14 cellular contexts compared by ENCODE assay signal in genomic region chr7:2761801-2762497, GRCh38.
DNase-seq lines count a peak whose midpoint lies in the region; ATAC-seq and TF ChIP-seq lines count a peak whose summit lies in the region.
"Had no signal": no experiment of that assay in that cellular context is flagged by ENCODE, and none has a peak within 500 bp of the region (broad histone marks: within the 10 kb centered on the region; RNA-seq: fewer than 3 reads in every experiment).

No MANE protein-coding gene starts in this region.

- H3K36me3 ChIP-seq in left ventricle myocardium inferior (no peaks in the 10 kb centered on the region), trophoblast cell (ENCODE audit: control insufficient read depth in 1 of 2, insufficient read depth in 2 of 2, low read length in 2 of 2) (peaks cover 14 to 18% of the 10 kb centered on the region in 2 experiments), vagina (no peaks in the 10 kb centered on the region), HAP-1 (replicated peaks) (no peaks in the 10 kb centered on the region)

- H2AFZ ChIP-seq in trophoblast cell (ENCODE audit: insufficient read depth, low read length, poor library complexity): no peak overlapping the region

- no peak overlapping the region for H3K9ac ChIP-seq in trophoblast cell (ENCODE audit: low read length)

- peak overlapping the region; percentile 50 for H2BK5ac ChIP-seq in trophoblast cell (ENCODE audit: low read depth, low read length, poor library complexity)

- peak overlapping the region; percentile 87 for H4K91ac ChIP-seq in trophoblast cell (ENCODE audit: low read depth, low read length)

- peak overlapping the region; percentile 20 for H4K8ac ChIP-seq in trophoblast cell (ENCODE audit: low read depth, low read length)

- ATAC-seq in left ventricle myocardium superior (no peak), GM18870 (IDR thresholded peaks at IDR 0.05; ENCODE audit: unreplicated experiment) (no peak)

- peak overlapping the region; percentile 60 for H3K14ac ChIP-seq in trophoblast cell (ENCODE audit: low read length)

- H3K36me3 Mint-ChIP-seq in glutamatergic neuron (ENCODE audit: unreplicated experiment): no peaks in the 10 kb centered on the region

- no CpG with 5 or more reads among the region's 29 CpGs for WGBS in trophoblast cell (ENCODE audit: extremely low coverage, insufficient coverage, insufficient read length)

- no peak overlapping the region for H2AK5ac ChIP-seq in trophoblast cell (ENCODE audit: low read length)

- TF ChIP-seq CTCF in left ventricle myocardium inferior (IDR thresholded peaks at IDR 0.05; ENCODE audit: borderline replicate concordance) (no peak), glutamatergic neuron (IDR thresholded peaks at IDR 0.05; ENCODE audit: partially characterized antibody, unreplicated experiment) (no peak), vagina (IDR thresholded peaks at IDR 0.05) (no peak)

- DNase-seq in left ventricle myocardium inferior: no peak
- no peak for DNase-seq in left ventricle myocardium superior
- no peak for DNase-seq in glutamatergic neuron
- peak; percentile 92 for DNase-seq in trophoblast cell
- no peak for DNase-seq in vagina (ENCODE audit: extremely low spot score in 2 of 2)
- no peak for DNase-seq in NCI-H1436 (lab: John Stamatoyannopoulos, UW)
- no peak for DNase-seq in HAP-1 (ENCODE audit: low spot score in 2 of 2)
- DNase-seq: activated CD4-positive, alpha-beta T cell treated with anti-CD3 and anti-CD28 coated beads for 48 hours; central memory CD4-positive, alpha-beta T cell; DMS79 treated with DMSO at 0.1 percent for 48 hours; KBM-7; NCI-H2081; occipital lobe had no signal

- peak overlapping the region; percentile 95 for H3K27ac Mint-ChIP-seq in glutamatergic neuron (ENCODE audit: unreplicated experiment)

- H3K4me1 Mint-ChIP-seq in glutamatergic neuron (ENCODE audit: low read depth, unreplicated experiment): peaks cover 47% of the 10 kb centered on the region

- H3K79me2 ChIP-seq in trophoblast cell (ENCODE audit: control insufficient read depth, insufficient read depth, low read length, poor library complexity): peaks cover 24% of the 10 kb centered on the region

- peak overlapping the region; percentile 17 for H3K18ac ChIP-seq in trophoblast cell (ENCODE audit: low read length)

- peak overlapping the region; percentile 47 for H3K4ac ChIP-seq in trophoblast cell (ENCODE audit: low read depth, low read length)

- intact Hi-C loops in left ventricle myocardium inferior (cut with micrococcal nuclease) (no loop called here), left ventricle myocardium superior (cut with micrococcal nuclease) (loop anchor here (10.0 kb wide), 1 partner anchor 83 kb away; the partner anchor contains the start of gene GNA12), vagina (cut with DNase I) (no loop called here)

- H3K9me3 Mint-ChIP-seq in glutamatergic neuron (ENCODE audit: unreplicated experiment): peaks cover 18% of the 10 kb centered on the region

- peak overlapping the region; percentile 55 for H3K4me3 ChIP-seq in left ventricle myocardium inferior
- H3K4me3 ChIP-seq in trophoblast cell (ENCODE audit: low read depth, low read length): no peak overlapping the region
- H3K4me3 ChIP-seq in vagina: peak overlapping the region in 1 of 2 donors; percentile 35
- no peak overlapping the region for H3K4me3 ChIP-seq in HAP-1

- no peaks in the 10 kb centered on the region for H3K9me3 ChIP-seq in left ventricle myocardium inferior (replicated peaks)
- no peaks in the 10 kb centered on the region for H3K9me3 ChIP-seq in trophoblast cell (ENCODE audit: insufficient read depth, low read depth, low read length)
- H3K9me3 ChIP-seq in vagina: no peaks in the 10 kb centered on the region
- no peaks in the 10 kb centered on the region for H3K9me3 ChIP-seq in HAP-1

- in situ Hi-C loops in HAP-1 (cut with MboI; ENCODE audit: low sequenced_read_pairs): no loop called here

- no peak overlapping the region for H3K4me2 ChIP-seq in trophoblast cell (ENCODE audit: low read length)

- H3K4me1 ChIP-seq in left ventricle myocardium inferior: peaks cover 72% of the 10 kb centered on the region
- H3K4me1 ChIP-seq in trophoblast cell (ENCODE audit: control insufficient read depth in 1 of 2, insufficient read depth in 2 of 2, low read length in 2 of 2): peaks cover 53 to 59% of the 10 kb centered on the region in 2 experiments
- peaks cover 72% of the 10 kb centered on the region for H3K4me1 ChIP-seq in vagina
- H3K4me1 ChIP-seq in HAP-1: peaks cover 14% of the 10 kb centered on the region

- H3K27me3 ChIP-seq in left ventricle myocardium inferior (ENCODE audit: low read depth) (no peaks in the 10 kb centered on the region), trophoblast cell (ENCODE audit: insufficient read depth, low read length) (no peaks in the 10 kb centered on the region), vagina (no peaks in the 10 kb centered on the region), HAP-1 (ENCODE audit: low read depth) (no peaks in the 10 kb centered on the region)

- H2BK120ac ChIP-seq in trophoblast cell (ENCODE audit: insufficient read depth, low read length, poor library complexity): peak overlapping the region; percentile 79

- no peak overlapping the region for H4K12ac ChIP-seq in trophoblast cell (ENCODE audit: low read depth, low read length)

- H3K79me1 ChIP-seq in trophoblast cell (ENCODE audit: low read length): peaks cover 51% of the 10 kb centered on the region

- peak overlapping the region; percentile 46 for H2BK12ac ChIP-seq in trophoblast cell (ENCODE audit: low read length)

- H3K27ac ChIP-seq in left ventricle myocardium inferior (replicated peaks) (peak overlapping the region; percentile 96), trophoblast cell (ENCODE audit: low read depth, low read length) (peak overlapping the region; percentile 80), vagina (peak overlapping the region; percentile 97)

- peaks cover 7% of the 10 kb centered on the region for H3K27me3 Mint-ChIP-seq in glutamatergic neuron (ENCODE audit: unreplicated experiment)

- peak overlapping the region; percentile 45 for H3K4me3 Mint-ChIP-seq in glutamatergic neuron (ENCODE audit: unreplicated experiment)

- TF ChIP-seq POLR2A in vagina (IDR thresholded peaks at IDR 0.05): no peak

- no peak overlapping the region for H3K23ac ChIP-seq in trophoblast cell (ENCODE audit: low read length)

Comparison
In these comparisons a context has a peak if more than half of its experiments do, and no peak if none do; other contexts are left out.
1. DNase-seq: peak in trophoblast cell (2 of 2); none in left ventricle myocardium inferior (single experiment), left ventricle myocardium superior (single experiment), glutamatergic neuron (single experiment), vagina (0 of 2), NCI-H1436 (single experiment) and HAP-1 (0 of 2).
2. Peak in every context shown above with its lines, with median percentiles within 50 percentile points of each other: H3K27ac ChIP-seq.